Comparison of ENCODE assay signal across 1 cellular context in the genomic region with DNA sequence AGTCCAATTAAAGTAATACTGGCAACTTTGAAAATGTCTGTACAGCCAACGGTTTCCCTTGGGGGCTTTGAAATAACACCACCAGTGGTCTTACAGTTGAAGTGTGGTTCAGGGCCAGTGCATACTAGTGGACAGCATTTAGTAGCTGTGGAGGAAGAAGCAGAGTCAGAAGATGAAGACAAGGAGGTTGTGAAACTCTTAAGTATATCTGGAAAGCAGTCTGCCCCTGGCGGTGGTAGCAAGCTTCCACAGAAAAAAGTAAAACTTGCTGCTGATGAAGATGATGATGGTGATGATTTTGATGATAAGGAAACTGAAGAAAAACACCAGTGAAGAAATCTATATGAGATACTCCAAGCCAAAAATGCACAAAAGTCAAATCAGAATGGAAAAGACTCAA.
TF ChIP-seq lines count a peak whose summit lies in the region.

No MANE protein-coding gene starts in this region.

TF ChIP-seq in K562, 482 proteins besides CTCF, POLR2A, EP300 and RAD21 (continued from another document):
- TF ChIP-seq, protein P1, sequence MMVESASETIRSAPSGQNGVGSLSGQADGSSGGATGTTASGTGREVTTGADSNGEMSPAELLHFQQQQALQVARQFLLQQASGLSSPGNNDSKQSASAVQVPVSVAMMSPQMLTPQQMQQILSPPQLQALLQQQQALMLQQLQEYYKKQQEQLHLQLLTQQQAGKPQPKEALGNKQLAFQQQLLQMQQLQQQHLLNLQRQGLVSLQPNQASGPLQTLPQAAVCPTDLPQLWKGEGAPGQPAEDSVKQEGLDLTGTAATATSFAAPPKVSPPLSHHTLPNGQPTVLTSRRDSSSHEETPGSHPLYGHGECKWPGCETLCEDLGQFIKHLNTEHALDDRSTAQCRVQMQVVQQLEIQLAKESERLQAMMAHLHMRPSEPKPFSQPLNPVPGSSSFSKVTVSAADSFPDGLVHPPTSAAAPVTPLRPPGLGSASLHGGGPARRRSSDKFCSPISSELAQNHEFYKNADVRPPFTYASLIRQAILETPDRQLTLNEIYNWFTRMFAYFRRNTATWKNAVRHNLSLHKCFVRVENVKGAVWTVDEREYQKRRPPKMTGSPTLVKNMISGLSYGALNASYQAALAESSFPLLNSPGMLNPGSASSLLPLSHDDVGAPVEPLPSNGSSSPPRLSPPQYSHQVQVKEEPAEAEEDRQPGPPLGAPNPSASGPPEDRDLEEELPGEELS (CRISPR knock-in tag; IDR thresholded peaks at IDR 0.05; ENCODE audit: borderline replicate concordance), result no peak
- no peak for TF ChIP-seq ARID1B (IDR thresholded peaks at IDR 0.05)
- TF ChIP-seq DDX20 (tag; IDR thresholded peaks at IDR 0.05; ENCODE audit: low read depth), result no peak
- TF ChIP-seq, protein P2, sequence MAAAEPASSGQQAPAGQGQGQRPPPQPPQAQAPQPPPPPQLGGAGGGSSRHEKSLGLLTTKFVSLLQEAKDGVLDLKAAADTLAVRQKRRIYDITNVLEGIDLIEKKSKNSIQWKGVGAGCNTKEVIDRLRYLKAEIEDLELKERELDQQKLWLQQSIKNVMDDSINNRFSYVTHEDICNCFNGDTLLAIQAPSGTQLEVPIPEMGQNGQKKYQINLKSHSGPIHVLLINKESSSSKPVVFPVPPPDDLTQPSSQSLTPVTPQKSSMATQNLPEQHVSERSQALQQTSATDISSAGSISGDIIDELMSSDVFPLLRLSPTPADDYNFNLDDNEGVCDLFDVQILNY (CRISPR knock-in tag; IDR thresholded peaks at IDR 0.05), result no peak
- TF ChIP-seq NR2C1 (IDR thresholded peaks at IDR 0.05), result no peak
- no peak for TF ChIP-seq NR2C1 (tag; IDR thresholded peaks at IDR 0.05)
- TF ChIP-seq MAFK (IDR thresholded peaks at IDR 0.05; ENCODE audit: low read length), result no peak
- TF ChIP-seq BHLHE40 (IDR thresholded peaks at IDR 0.05; ENCODE audit: low read length), result no peak
- TF ChIP-seq GTF2A2 (tag; IDR thresholded peaks at IDR 0.05), result no peak
- TF ChIP-seq NCOA2 (IDR thresholded peaks at IDR 0.05; ENCODE audit: partially characterized antibody in 2 of 2), result no peak
- TF ChIP-seq, protein P3, sequence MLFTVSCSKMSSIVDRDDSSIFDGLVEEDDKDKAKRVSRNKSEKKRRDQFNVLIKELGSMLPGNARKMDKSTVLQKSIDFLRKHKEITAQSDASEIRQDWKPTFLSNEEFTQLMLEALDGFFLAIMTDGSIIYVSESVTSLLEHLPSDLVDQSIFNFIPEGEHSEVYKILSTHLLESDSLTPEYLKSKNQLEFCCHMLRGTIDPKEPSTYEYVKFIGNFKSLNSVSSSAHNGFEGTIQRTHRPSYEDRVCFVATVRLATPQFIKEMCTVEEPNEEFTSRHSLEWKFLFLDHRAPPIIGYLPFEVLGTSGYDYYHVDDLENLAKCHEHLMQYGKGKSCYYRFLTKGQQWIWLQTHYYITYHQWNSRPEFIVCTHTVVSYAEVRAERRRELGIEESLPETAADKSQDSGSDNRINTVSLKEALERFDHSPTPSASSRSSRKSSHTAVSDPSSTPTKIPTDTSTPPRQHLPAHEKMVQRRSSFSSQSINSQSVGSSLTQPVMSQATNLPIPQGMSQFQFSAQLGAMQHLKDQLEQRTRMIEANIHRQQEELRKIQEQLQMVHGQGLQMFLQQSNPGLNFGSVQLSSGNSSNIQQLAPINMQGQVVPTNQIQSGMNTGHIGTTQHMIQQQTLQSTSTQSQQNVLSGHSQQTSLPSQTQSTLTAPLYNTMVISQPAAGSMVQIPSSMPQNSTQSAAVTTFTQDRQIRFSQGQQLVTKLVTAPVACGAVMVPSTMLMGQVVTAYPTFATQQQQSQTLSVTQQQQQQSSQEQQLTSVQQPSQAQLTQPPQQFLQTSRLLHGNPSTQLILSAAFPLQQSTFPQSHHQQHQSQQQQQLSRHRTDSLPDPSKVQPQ (CRISPR knock-in tag; IDR thresholded peaks at IDR 0.05; ENCODE audit: borderline replicate concordance), result no peak
